In genomic region chr6:149912680-149913079, GRCh38 we compare ENCODE assay signal across 11 cellular contexts. TPM values are rescaled to one million over a fixed set of nuclear protein-coding genes. Genes with fewer than 3 reads are reported as not detected.
DNase-seq lines count a peak whose midpoint lies in the region; ATAC-seq, FAIRE-seq and TF ChIP-seq lines count a peak whose summit lies in the region.
"Not testable (repeated sequence)": the region's sequence is repeated elsewhere in the genome, so short reads cannot be mapped to it uniquely, and the experiment has no call there.
"Had no signal": no experiment of that assay in that cellular context is flagged by ENCODE, and none has a peak within 500 bp of the region (broad histone marks: within the 10 kb centered on the region; RNA-seq: fewer than 3 reads in every experiment).

No MANE protein-coding gene starts in this region.

- H3K4me3 ChIP-seq in K562; naive thymus-derived CD4-positive, alpha-beta T cell (ENCODE audit: low read length); spleen; upper lobe of right lung: not testable (repeated sequence)

- not testable (repeated sequence) for H3K4me1 ChIP-seq in K562 (replicated peaks in 1 of 2; ENCODE audit: control insufficient read depth in 2 of 2, insufficient read depth in 2 of 2, low read length in 2 of 2); naive thymus-derived CD4-positive, alpha-beta T cell (ENCODE audit: control insufficient read depth in 2 of 2, insufficient read depth in 2 of 2, low read length in 2 of 2); spleen; upper lobe of right lung

- CTCF ChIA-PET in K562 (lab: Yijun Ruan, JAX; ENCODE audit: low intra/inter-chr PET ratio): interaction anchor here (0.6 kb wide), 1 partner anchor 13 kb away, joined by 3 read pairs; no protein-coding TSS in a partner anchor
- CTCF ChIA-PET in naive thymus-derived CD4-positive, alpha-beta T cell (lab: Charles Lee): not testable (repeated sequence)

- not testable (repeated sequence) for DNase-seq in K562 (ENCODE audit: extremely low read depth in 1 of 4, low spot score in 3 of 4); naive thymus-derived CD4-positive, alpha-beta T cell
- peak; percentile 36 for DNase-seq in cardiac septum (ENCODE audit: low spot score)
- peak; percentile 32 for DNase-seq in spleen
- DNase-seq in upper lobe of right lung: peak; percentile 31

- 0% methylated on average over 3 of the region's 3 CpGs for WGBS in K562 (ENCODE audit: insufficient coverage, low coverage, missing lambda C conversion rate)
- WGBS in spleen, 5 donors: 46 to 83% (median 79%) methylated on average over 3 of the region's 3 CpGs

- not testable (repeated sequence) for H3K79me2 ChIP-seq in K562 (ENCODE audit: control insufficient read depth, insufficient read depth, low read length)

- not testable (repeated sequence) for TF ChIP-seq RAD21 in K562 (CRISPR knock-in tag; conservative IDR thresholded peaks at IDR 0.05 in 1 of 2, IDR thresholded peaks at IDR 0.05 in 1 of 2)

- not testable (repeated sequence) for H3K36me3 Mint-ChIP-seq in naive thymus-derived CD4-positive, alpha-beta T cell

- H2AFZ ChIP-seq in K562 (ENCODE audit: low read depth, low read length): not testable (repeated sequence)

- not testable (repeated sequence) for ATAC-seq in K562, upper lobe of right lung
- peak; percentile 12 for ATAC-seq in naive thymus-derived CD4-positive, alpha-beta T cell

- TF ChIP-seq EP300 in K562 (IDR thresholded peaks at IDR 0.05; ENCODE audit: low read length): not testable (repeated sequence)

- H3K27me3 ChIP-seq in K562 (ENCODE audit: control insufficient read depth in 2 of 2, insufficient read depth in 2 of 2, low read length in 2 of 2): peaks cover 19 to 57% of the 10 kb centered on the region in 2 experiments; a peak in 4 of 5 replicates
- not testable (repeated sequence) for H3K27me3 ChIP-seq in naive thymus-derived CD4-positive, alpha-beta T cell (ENCODE audit: control insufficient read depth in 2 of 2, insufficient read depth in 2 of 2, low read length in 2 of 2); upper lobe of right lung
- H3K27me3 ChIP-seq in spleen (replicated peaks in 1 of 7): peaks cover 0 to 27% (median 0%) of the 10 kb centered on the region in 7 donors

- H3K27ac Mint-ChIP-seq in naive thymus-derived CD4-positive, alpha-beta T cell: not testable (repeated sequence)

- not testable (repeated sequence) for H3K9me1 ChIP-seq in K562 (ENCODE audit: control insufficient read depth, insufficient read depth, low read length)

- peaks cover 5 to 25% (median 10%) of the 10 kb centered on the region in 11 donors for H3K9me3 Mint-ChIP-seq in naive thymus-derived CD4-positive, alpha-beta T cell

- intact Hi-C loops in K562 (cut with micrococcal nuclease); cardiac septum (cut with DNase I); naive thymus-derived CD4-positive, alpha-beta T cell (cut with micrococcal nuclease); spleen (cut with DNase I; ENCODE audit: low total_unique reads); upper lobe of right lung (cut with DNase I): not testable (repeated sequence)

- H3K9me3 ChIP-seq in K562 (replicated peaks; ENCODE audit: control insufficient read depth, insufficient read depth, low read depth, low read length); naive thymus-derived CD4-positive, alpha-beta T cell (ENCODE audit: control insufficient read depth in 2 of 3, low read length in 3 of 3); upper lobe of right lung: not testable (repeated sequence)
- H3K9me3 ChIP-seq in spleen: peaks cover 0 to 20% (median 15%) of the 10 kb centered on the region in 8 donors

- not testable (repeated sequence) for TF ChIP-seq POLR2A in K562 (conservative IDR thresholded peaks at IDR 0.05); spleen (IDR thresholded peaks at IDR 0.05)

- H3K4me2 ChIP-seq in K562 (ENCODE audit: insufficient read depth, low read length): not testable (repeated sequence)

- BruUV-seq in K562 (replicated peaks; lab: Mats Ljungman, UMichigan): not testable (repeated sequence)

- H3K4me3 Mint-ChIP-seq in naive thymus-derived CD4-positive, alpha-beta T cell: not testable (repeated sequence)

- POLR2A ChIA-PET in K562 (lab: Yijun Ruan, JAX); naive thymus-derived CD4-positive, alpha-beta T cell (lab: Charles Lee): not testable (repeated sequence)

- FAIRE-seq in K562 (lab: Jason Lieb, UNC): peak; percentile 44

- not testable (repeated sequence) for H3K27ac ChIP-seq in K562 (ENCODE audit: extremely low read depth, low read depth, low read length); naive thymus-derived CD4-positive, alpha-beta T cell (ENCODE audit: low read depth, low read length); spleen; upper lobe of right lung

- H3K9ac ChIP-seq in K562 (ENCODE audit: insufficient read depth in 1 of 2, low read depth in 2 of 2, low read length in 2 of 2): not testable (repeated sequence)

- H3K36me3 ChIP-seq in K562 (ENCODE audit: control insufficient read depth, insufficient read depth, low read length); naive thymus-derived CD4-positive, alpha-beta T cell (ENCODE audit: control insufficient read depth in 2 of 3, insufficient read depth in 3 of 3, low read length in 3 of 3); spleen; upper lobe of right lung: not testable (repeated sequence)

- not testable (repeated sequence) for H3K4me1 Mint-ChIP-seq in naive thymus-derived CD4-positive, alpha-beta T cell

- H3K27me3 Mint-ChIP-seq in naive thymus-derived CD4-positive, alpha-beta T cell: peaks cover 17 to 39% (median 24%) of the 10 kb centered on the region in 5 donors

- in situ Hi-C loops in K562 (cut with MboI): loop anchor here (25.0 kb wide), 1 partner anchor 875 kb away; no protein-coding TSS in a partner anchor

- not testable (repeated sequence) for H4K20me1 ChIP-seq in K562 (replicated peaks; ENCODE audit: control insufficient read depth, insufficient read depth, low read length)

- not testable (repeated sequence) for TF ChIP-seq CTCF in K562 (IDR thresholded peaks at IDR 0.05 in 2 of 3, conservative IDR thresholded peaks at IDR 0.05 in 1 of 3; ENCODE audit: insufficient read depth in 2 of 3, low read depth in 1 of 3, low read length in 3 of 3); spleen (IDR thresholded peaks at IDR 0.05 in 8 of 11, conservative IDR thresholded peaks at IDR 0.05 in 3 of 11); upper lobe of right lung (IDR thresholded peaks at IDR 0.05)

RNA-seq across cellular contexts. Expression of gene RAET1G, which starts 10.2 kb away (rescaled TPM):
- not detected in 2 replicates for total RNA-seq in K562 (2011; cell fraction: chromatin; rRNA removed; ENCODE audit: low replicate concordance)
- not detected in 2 replicates for total RNA-seq in K562 (2011; cell fraction: nucleolus; rRNA removed)
- total RNA-seq in K562 (2011; cell fraction: nucleoplasm; rRNA removed): 0.61 TPM in 1 of 2 replicates, not detected in the other
- total RNA-seq in K562 (2014; rRNA removed): not detected in 2 replicates
- total RNA-seq in K562 (2014; rRNA removed; fragmentation: Illumina TruSeq; extraction: Trizol): not detected in 2 replicates
- total RNA-seq in K562 (2015; rRNA removed; fragmentation: Illumina TruSeq; extraction: Trizol): not detected in 2 replicates
- not detected in 2 replicates for total RNA-seq in K562 (2021)
- polyA plus RNA-seq in K562 (2011; rRNA removed): 0.11 TPM in 1 of 2 replicates, not detected in the other
- 0.13 TPM in 1 of 2 replicates, not detected in the other for polyA plus RNA-seq in K562 (2011; cell fraction: cytosol; rRNA removed)
- polyA plus RNA-seq in K562 (2011; cell fraction: nucleus; rRNA removed): 0.16 TPM in 1 of 2 replicates, not detected in the other
- 0.07 TPM in 1 of 2 replicates, not detected in the other for polyA plus RNA-seq in K562 (2012)
- polyA plus RNA-seq in K562 (2014; fragmentation: Illumina TruSeq; extraction: Trizol): not detected in 2 replicates
- polyA plus RNA-seq in K562 (2014; fragmentation: Nextera tagmentation; extraction: Ambion mirVana): not detected
- not detected in 2 replicates for polyA plus RNA-seq in K562 (2014; rRNA removed)
- polyA minus RNA-seq in K562 (2011; rRNA and poly(A)+ RNA removed): not detected in 2 replicates
- not detected in 2 replicates for polyA minus RNA-seq in K562 (2011; cell fraction: cytosol; rRNA and poly(A)+ RNA removed)
- not detected in 2 replicates for polyA minus RNA-seq in K562 (2011; cell fraction: nucleus; rRNA and poly(A)+ RNA removed)
- 0.35 TPM for total RNA-seq in cardiac septum
- total RNA-seq in naive thymus-derived CD4-positive, alpha-beta T cell: not detected
- polyA plus RNA-seq in naive thymus-derived CD4-positive, alpha-beta T cell: not detected
- total RNA-seq in spleen: 1 to 10 TPM in 1 of 7 donors, not detected in 6; 1.2 TPM
- polyA plus RNA-seq in spleen: under 1 TPM in 1 of 3 donors, not detected in 2; 0.09 TPM
- total RNA-seq in upper lobe of right lung: 1.2 TPM
- total RNA-seq: CD4-positive, alpha-beta memory T cell; G401; GM23338; H4; H9 had no signal
- polyA plus RNA-seq: CD4-positive, alpha-beta memory T cell; GM23338 had no signal

RNA-seq across cellular contexts. Expression of gene RAET1E, which starts 14.8 kb away (rescaled TPM):
- not detected in 2 replicates for total RNA-seq in K562 (2011; cell fraction: chromatin; rRNA removed; ENCODE audit: low replicate concordance)
- total RNA-seq in K562 (2011; cell fraction: nucleolus; rRNA removed): not detected in 2 replicates
- not detected in 2 replicates for total RNA-seq in K562 (2011; cell fraction: nucleoplasm; rRNA removed)
- total RNA-seq in K562 (2014; rRNA removed) (not detected in 2 replicates), K562 (2014; rRNA removed; fragmentation: Illumina TruSeq; extraction: Trizol) (not detected in 2 replicates), K562 (2015; rRNA removed; fragmentation: Illumina TruSeq; extraction: Trizol) (not detected in 2 replicates), K562 (2021) (not detected in 2 replicates), cardiac septum (not detected), spleen (1 to 10 TPM in 6 of 7 donors, under 1 TPM in 1; 0.94 to 3.4 (median 2.0) TPM), upper lobe of right lung (0.96 TPM)
- polyA plus RNA-seq in K562 (2011; rRNA removed) (not detected in 2 replicates), K562 (2014; fragmentation: Illumina TruSeq; extraction: Trizol) (not detected in 2 replicates), K562 (2014; fragmentation: Nextera tagmentation; extraction: Ambion mirVana) (not detected), K562 (2014; rRNA removed) (not detected in 2 replicates), spleen (under 1 TPM; 0.04 to 0.80 (median 0.23) TPM)
- polyA plus RNA-seq in K562 (2011; cell fraction: cytosol; rRNA removed): 0.01 and 0.18 TPM in 2 replicates
- polyA plus RNA-seq in K562 (2011; cell fraction: nucleus; rRNA removed): 0.24 TPM in 1 of 2 replicates, not detected in the other
- not detected in 2 replicates for polyA plus RNA-seq in K562 (2012)
- polyA minus RNA-seq in K562 (2011; rRNA and poly(A)+ RNA removed): not detected in 2 replicates
- not detected in 2 replicates for polyA minus RNA-seq in K562 (2011; cell fraction: cytosol; rRNA and poly(A)+ RNA removed)
- polyA minus RNA-seq in K562 (2011; cell fraction: nucleus; rRNA and poly(A)+ RNA removed): 0.11 and 0.13 TPM in 2 replicates
- total RNA-seq in naive thymus-derived CD4-positive, alpha-beta T cell: not detected
- polyA plus RNA-seq in naive thymus-derived CD4-positive, alpha-beta T cell: not detected
- total RNA-seq: Calu3; CD4-positive, alpha-beta memory T cell; G401; GM23338; H4; H9 had no signal
- polyA plus RNA-seq: CD4-positive, alpha-beta memory T cell; GM23338 had no signal

RNA-seq across cellular contexts. Expression of gene ULBP2, which starts 29.1 kb away (rescaled TPM):
- 6.3 and 10.4 TPM in 2 replicates for total RNA-seq in K562 (2011; cell fraction: chromatin; rRNA removed; ENCODE audit: low replicate concordance)
- total RNA-seq in K562 (2011; cell fraction: nucleolus; rRNA removed): 8.3 and 12.7 TPM in 2 replicates
- 13.1 and 13.4 TPM in 2 replicates for total RNA-seq in K562 (2011; cell fraction: nucleoplasm; rRNA removed)
- 0.50 and 0.57 TPM in 2 replicates for total RNA-seq in K562 (2014; rRNA removed)
- 0.96 and 1.2 TPM in 2 replicates for total RNA-seq in K562 (2014; rRNA removed; fragmentation: Illumina TruSeq; extraction: Trizol)
- 0.60 and 0.83 TPM in 2 replicates for total RNA-seq in K562 (2015; rRNA removed; fragmentation: Illumina TruSeq; extraction: Trizol)
- total RNA-seq in K562 (2021): 0.78 and 1.2 TPM in 2 replicates
- 2.7 and 5.3 TPM in 2 replicates for polyA plus RNA-seq in K562 (2011; rRNA removed)
- polyA plus RNA-seq in K562 (2011; cell fraction: cytosol; rRNA removed): 2.6 and 5.2 TPM in 2 replicates
- polyA plus RNA-seq in K562 (2011; cell fraction: nucleus; rRNA removed): 1.4 and 3.5 TPM in 2 replicates
- 1.2 and 4.7 TPM in 2 replicates for polyA plus RNA-seq in K562 (2012)
- polyA plus RNA-seq in K562 (2014; fragmentation: Illumina TruSeq; extraction: Trizol): 1.8 and 2.4 TPM in 2 replicates
- 1 to 10 TPM; 3.2 to 4.1 TPM for polyA plus RNA-seq in K562 (2014; fragmentation: Nextera tagmentation; extraction: Ambion mirVana)
- polyA plus RNA-seq in K562 (2014; rRNA removed): 1.1 TPM in 2 replicates
- polyA minus RNA-seq in K562 (2011; rRNA and poly(A)+ RNA removed): 1.4 and 2.9 TPM in 2 replicates
- polyA minus RNA-seq in K562 (2011; cell fraction: cytosol; rRNA and poly(A)+ RNA removed): 0.86 TPM in 1 of 2 replicates, not detected in the other
- 0.22 and 0.27 TPM in 2 replicates for polyA minus RNA-seq in K562 (2011; cell fraction: nucleus; rRNA and poly(A)+ RNA removed)
- 1.1 TPM for total RNA-seq in cardiac septum
- 1 to 10 TPM in 1 of 5 experiments, under 1 TPM in 3, not detected in 1; 0.27 to 1.0 (median 0.65) TPM for total RNA-seq in naive thymus-derived CD4-positive, alpha-beta T cell
- polyA plus RNA-seq in naive thymus-derived CD4-positive, alpha-beta T cell: under 1 TPM in 1 of 2 donors, not detected in 1; 0.56 TPM
- total RNA-seq in spleen: not detected
- polyA plus RNA-seq in spleen: under 1 TPM; 0.10 to 0.30 (median 0.20) TPM
- total RNA-seq in upper lobe of right lung: 2.3 TPM
- total RNA-seq: CD4-positive, alpha-beta memory T cell; GM23338; H9 had no signal
- polyA plus RNA-seq: GM23338 had no signal

RNA-seq across cellular contexts. Expression of gene LRP11, which starts 48.5 kb away (rescaled TPM):
- total RNA-seq in K562 (2011; cell fraction: chromatin; rRNA removed; ENCODE audit: low replicate concordance): 3.8 and 4.9 TPM in 2 replicates
- total RNA-seq in K562 (2011; cell fraction: nucleolus; rRNA removed): 3.8 TPM in 2 replicates
- 3.6 and 5.7 TPM in 2 replicates for total RNA-seq in K562 (2011; cell fraction: nucleoplasm; rRNA removed)
- total RNA-seq in K562 (2014; rRNA removed) (2.2 and 4.6 TPM in 2 replicates), K562 (2014; rRNA removed; fragmentation: Illumina TruSeq; extraction: Trizol) (2.7 and 3.5 TPM in 2 replicates), K562 (2015; rRNA removed; fragmentation: Illumina TruSeq; extraction: Trizol) (2.4 and 2.6 TPM in 2 replicates), K562 (2021) (2.9 and 3.6 TPM in 2 replicates), cardiac septum (11.6 TPM), spleen (10 to 100 TPM in 3 of 7 donors, 1 to 10 TPM in 4; 5.3 to 15.0 (median 9.9) TPM), upper lobe of right lung (51.1 TPM)
- polyA plus RNA-seq in K562 (2011; rRNA removed) (2.6 and 8.2 TPM in 2 replicates), K562 (2014; fragmentation: Illumina TruSeq; extraction: Trizol) (1.8 and 3.4 TPM in 2 replicates), K562 (2014; fragmentation: Nextera tagmentation; extraction: Ambion mirVana) (under 1 TPM; 0.51 to 0.94 TPM), K562 (2014; rRNA removed) (2.0 and 2.1 TPM in 2 replicates), spleen (1 to 10 TPM in 2 of 3 donors, under 1 TPM in 1; 0.65 to 2.6 (median 2.0) TPM)
- 3.2 and 7.3 TPM in 2 replicates for polyA plus RNA-seq in K562 (2011; cell fraction: cytosol; rRNA removed)
- 1.8 and 5.8 TPM in 2 replicates for polyA plus RNA-seq in K562 (2011; cell fraction: nucleus; rRNA removed)
- 2.6 and 2.7 TPM in 2 replicates for polyA plus RNA-seq in K562 (2012)
- 3.6 and 13.1 TPM in 2 replicates for polyA minus RNA-seq in K562 (2011; rRNA and poly(A)+ RNA removed)
- polyA minus RNA-seq in K562 (2011; cell fraction: cytosol; rRNA and poly(A)+ RNA removed): 3.4 and 9.2 TPM in 2 replicates
- polyA minus RNA-seq in K562 (2011; cell fraction: nucleus; rRNA and poly(A)+ RNA removed): 2.2 and 5.2 TPM in 2 replicates
- total RNA-seq in naive thymus-derived CD4-positive, alpha-beta T cell: 1 to 10 TPM in 4 of 5 experiments, under 1 TPM in 1; 0.88 to 3.7 (median 2.8) TPM
- polyA plus RNA-seq in naive thymus-derived CD4-positive, alpha-beta T cell: 1 to 10 TPM in 1 of 2 donors, under 1 TPM in 1; 0.76 to 1.5 TPM

RNA-seq across cellular contexts. Expression of gene ULBP1, which starts 51.1 kb away (rescaled TPM):
- total RNA-seq in K562 (2011; cell fraction: chromatin; rRNA removed; ENCODE audit: low replicate concordance): 2.2 and 5.9 TPM in 2 replicates
- 1.8 and 2.1 TPM in 2 replicates for total RNA-seq in K562 (2011; cell fraction: nucleolus; rRNA removed)
- 2.8 and 3.3 TPM in 2 replicates for total RNA-seq in K562 (2011; cell fraction: nucleoplasm; rRNA removed)
- total RNA-seq in K562 (2014; rRNA removed) (1.5 and 1.8 TPM in 2 replicates), K562 (2014; rRNA removed; fragmentation: Illumina TruSeq; extraction: Trizol) (2.5 and 3.4 TPM in 2 replicates), K562 (2015; rRNA removed; fragmentation: Illumina TruSeq; extraction: Trizol) (0.26 and 0.33 TPM in 2 replicates), K562 (2021) (2.7 and 3.5 TPM in 2 replicates), cardiac septum (0.16 TPM), spleen (under 1 TPM in 2 of 7 donors, not detected in 5; 0.23 to 0.34 TPM), upper lobe of right lung (1.2 TPM)
- polyA plus RNA-seq in K562 (2011; rRNA removed) (1.1 and 1.3 TPM in 2 replicates), K562 (2014; fragmentation: Illumina TruSeq; extraction: Trizol) (4.9 and 6.0 TPM in 2 replicates), K562 (2014; fragmentation: Nextera tagmentation; extraction: Ambion mirVana) (1 to 10 TPM; 1.2 to 2.5 TPM), K562 (2014; rRNA removed) (2.7 and 3.3 TPM in 2 replicates), spleen (under 1 TPM in 2 of 3 donors, not detected in 1; 0.03 to 0.08 TPM)
- 0.40 and 0.91 TPM in 2 replicates for polyA plus RNA-seq in K562 (2011; cell fraction: cytosol; rRNA removed)
- polyA plus RNA-seq in K562 (2011; cell fraction: nucleus; rRNA removed): 1.0 and 1.5 TPM in 2 replicates
- polyA plus RNA-seq in K562 (2012): 1.3 and 14.7 TPM in 2 replicates
- polyA minus RNA-seq in K562 (2011; rRNA and poly(A)+ RNA removed): 0.67 and 0.99 TPM in 2 replicates
- polyA minus RNA-seq in K562 (2011; cell fraction: cytosol; rRNA and poly(A)+ RNA removed): 0.38 TPM in 1 of 2 replicates, not detected in the other
- 0.81 and 1.4 TPM in 2 replicates for polyA minus RNA-seq in K562 (2011; cell fraction: nucleus; rRNA and poly(A)+ RNA removed)
- total RNA-seq in naive thymus-derived CD4-positive, alpha-beta T cell: 1 to 10 TPM in 1 of 5 experiments, not detected in 4; 1.4 TPM
- not detected for polyA plus RNA-seq in naive thymus-derived CD4-positive, alpha-beta T cell
- total RNA-seq: CD4-positive, alpha-beta memory T cell; G401 had no signal
- polyA plus RNA-seq: CD4-positive, alpha-beta memory T cell had no signal
